Comparison of ENCODE assay signal across 9 cellular contexts in genomic region chr6:33343953-33344611, GRCh38. TPM values are rescaled to one million over a fixed set of nuclear protein-coding genes. Genes with fewer than 3 reads are reported as not detected.
A peak's percentile ranks its signal among the peaks of the same experiment; 100 is the strongest.
DNase-seq lines count a peak whose midpoint lies in the region; ATAC-seq and TF ChIP-seq lines count a peak whose summit lies in the region.
"Had no signal": no experiment of that assay in that cellular context is flagged by ENCODE, and none has a peak within 500 bp of the region (broad histone marks: within the 10 kb centered on the region; RNA-seq: fewer than 3 reads in every experiment).

No MANE protein-coding gene starts in this region.

- peak overlapping the region; percentile 54 for H3K27ac Mint-ChIP-seq in activated T-cell treated with anti-CD3 and anti-CD28 coated beads, Interleukin-2, amount 50 U/mL, for 24 hours
- peak overlapping the region; percentile 91 to 99 (median 96) for H3K27ac Mint-ChIP-seq in naive thymus-derived CD8-positive, alpha-beta T cell

- no peak overlapping the region for H3K4me3 ChIP-seq in BE2C (ENCODE audit: low read depth, low read length)

- in situ Hi-C loops in KBM-7 (cut with MboI; ENCODE audit: low pct_unique_long_range_greater_than_20kb, low sequenced_read_pairs) = no loop called here

- H3K36me3 Mint-ChIP-seq in activated T-cell treated with anti-CD3 and anti-CD28 coated beads, Interleukin-2, amount 50 U/mL, for 24 hours (ENCODE audit: low read depth) = no peaks in the 10 kb centered on the region
- H3K36me3 Mint-ChIP-seq in naive thymus-derived CD8-positive, alpha-beta T cell = no peaks in the 10 kb centered on the region

- POLR2A ChIA-PET in naive thymus-derived CD8-positive, alpha-beta T cell (lab: Charles Lee) = interaction anchor here (0.6 to 3.7 kb wide), 33 partner anchors 9 to 499 kb away, joined by 3 to 141 read pairs (median 7); partner anchors contain the start of genes B3GALT4, CUTA, HSD17B8 and KIFC1

- no peaks in the 10 kb centered on the region for H3K36me3 ChIP-seq in BE2C

- H3K9me3 Mint-ChIP-seq in activated T-cell treated with anti-CD3 and anti-CD28 coated beads, Interleukin-2, amount 50 U/mL, for 24 hours = no peaks in the 10 kb centered on the region
- peaks cover 0 to 2% (median 0%) of the 10 kb centered on the region in 9 donors for H3K9me3 Mint-ChIP-seq in naive thymus-derived CD8-positive, alpha-beta T cell

- TF ChIP-seq CTCF in BE2C (IDR thresholded peaks at IDR 0.05; ENCODE audit: low read depth, low read length) (no peak), omental fat pad (IDR thresholded peaks at IDR 0.05) (no peak)

- peak overlapping the region; percentile 40 for H3K4me3 Mint-ChIP-seq in activated T-cell treated with anti-CD3 and anti-CD28 coated beads, Interleukin-2, amount 50 U/mL, for 24 hours
- H3K4me3 Mint-ChIP-seq in naive thymus-derived CD8-positive, alpha-beta T cell = peak overlapping the region; percentile 73 to 91 (median 84)

- peaks cover 22% of the 10 kb centered on the region for H3K4me1 Mint-ChIP-seq in activated T-cell treated with anti-CD3 and anti-CD28 coated beads, Interleukin-2, amount 50 U/mL, for 24 hours (ENCODE audit: low read depth)
- peaks cover 23 to 55% (median 43%) of the 10 kb centered on the region in 4 donors for H3K4me1 Mint-ChIP-seq in naive thymus-derived CD8-positive, alpha-beta T cell

- H3K9me3 ChIP-seq in BE2C = no peaks in the 10 kb centered on the region

- no peaks in the 10 kb centered on the region for H3K27me3 Mint-ChIP-seq in activated T-cell treated with anti-CD3 and anti-CD28 coated beads, Interleukin-2, amount 50 U/mL, for 24 hours
- H3K27me3 Mint-ChIP-seq in naive thymus-derived CD8-positive, alpha-beta T cell = no peaks in the 10 kb centered on the region

- ATAC-seq in GM18861 (IDR thresholded peaks at IDR 0.05; ENCODE audit: unreplicated experiment) (peak; percentile 68), HG03039 (IDR thresholded peaks at IDR 0.05; ENCODE audit: unreplicated experiment) (no peak), omental fat pad (ENCODE audit: low FRiP score) (no peak)
- peak; percentile 74 to 75 for ATAC-seq in naive thymus-derived CD8-positive, alpha-beta T cell

- peak; percentile 42 for DNase-seq in KBM-7
- DNase-seq in activated T-cell treated with anti-CD3 and anti-CD28 coated beads, Interleukin-2, amount 50 U/mL, for 24 hours = peak; percentile 41
- peak; percentile 30 to 90 (median 74) for DNase-seq in naive thymus-derived CD8-positive, alpha-beta T cell
- DNase-seq in C1 segment of cervical spinal cord (lab: John Stamatoyannopoulos, UW) = no peak
- DNase-seq in BE2C = no peak
- no peak for DNase-seq in omental fat pad (ENCODE audit: low spot score)
- DNase-seq: NCI-H345 had no signal

- no peaks in the 10 kb centered on the region for H3K27me3 ChIP-seq in BE2C

- no peaks in the 10 kb centered on the region for H3K4me1 ChIP-seq in BE2C

RNA-seq across cellular contexts. Expression of gene DAXX, which starts 21.3 kb away (rescaled TPM):
- total RNA-seq in naive thymus-derived CD8-positive, alpha-beta T cell = 10 to 100 TPM; 88.0 to 88.1 TPM
- polyA plus RNA-seq in naive thymus-derived CD8-positive, alpha-beta T cell = 100 to 1,000 TPM in 1 of 3 donors, 10 to 100 TPM in 2; 77.5 to 132 (median 86.5) TPM
- polyA plus RNA-seq in BE2C (2012; ENCODE audit: insufficient read depth, insufficient read length, low read depth) = 96.9 TPM
- total RNA-seq in omental fat pad = 10 to 100 TPM; 33.4 to 65.2 (median 42.5) TPM

RNA-seq across cellular contexts. Expression of gene ZBTB22, which starts 26.5 kb away (rescaled TPM):
- total RNA-seq in naive thymus-derived CD8-positive, alpha-beta T cell = 10 to 100 TPM; 29.7 to 33.6 TPM
- polyA plus RNA-seq in naive thymus-derived CD8-positive, alpha-beta T cell = 10 to 100 TPM; 10.4 to 13.4 (median 10.7) TPM
- 20.3 TPM for polyA plus RNA-seq in BE2C (2012; ENCODE audit: insufficient read depth, insufficient read length, low read depth)
- 10 to 100 TPM; 10.7 to 15.3 (median 11.6) TPM for total RNA-seq in omental fat pad

RNA-seq across cellular contexts. Expression of gene TAPBP, which starts 30.2 kb away (rescaled TPM):
- 100 to 1,000 TPM; 212 to 215 TPM for total RNA-seq in naive thymus-derived CD8-positive, alpha-beta T cell
- 100 to 1,000 TPM; 259 to 372 (median 327) TPM for polyA plus RNA-seq in naive thymus-derived CD8-positive, alpha-beta T cell
- 8.3 TPM for polyA plus RNA-seq in BE2C (2012; ENCODE audit: insufficient read depth, insufficient read length, low read depth)
- 10 to 100 TPM; 50.2 to 90.5 (median 69.1) TPM for total RNA-seq in omental fat pad

RNA-seq across cellular contexts. Expression of gene RGL2, which starts 45.3 kb away (rescaled TPM):
- total RNA-seq in naive thymus-derived CD8-positive, alpha-beta T cell = 10 to 100 TPM; 60.3 to 66.4 TPM
- polyA plus RNA-seq in naive thymus-derived CD8-positive, alpha-beta T cell = 1 to 10 TPM; 5.3 to 9.9 (median 7.0) TPM
- 67.6 TPM for polyA plus RNA-seq in BE2C (2012; ENCODE audit: insufficient read depth, insufficient read length, low read depth)
- 10 to 100 TPM; 28.7 to 81.2 (median 41.7) TPM for total RNA-seq in omental fat pad

RNA-seq across cellular contexts. Expression of gene KIFC1, which starts 47.5 kb away (rescaled TPM):
- total RNA-seq in naive thymus-derived CD8-positive, alpha-beta T cell = 1 to 10 TPM in 1 of 2 experiments, under 1 TPM in 1; 0.60 to 1.2 TPM
- polyA plus RNA-seq in naive thymus-derived CD8-positive, alpha-beta T cell = under 1 TPM in 2 of 3 donors, not detected in 1; 0.26 to 0.46 TPM
- 13.5 TPM for polyA plus RNA-seq in BE2C (2012; ENCODE audit: insufficient read depth, insufficient read length, low read depth)
- total RNA-seq in omental fat pad = 10 to 100 TPM in 1 of 4 donors, 1 to 10 TPM in 1, under 1 TPM in 2; 0.25 to 10.8 (median 3.1) TPM

Comparison
In these comparisons a context has a peak if more than half of its experiments do, and no peak if none do; other contexts are left out.
1. ATAC-seq: peak in GM18861 (single experiment) and naive thymus-derived CD8-positive, alpha-beta T cell (2 of 2); none in HG03039 (single experiment) and omental fat pad (single experiment).
2. DNase-seq: peak in KBM-7 (single experiment), activated T-cell treated with anti-CD3 and anti-CD28 coated beads, Interleukin-2, amount 50 U/mL, for 24 hours (single experiment) and naive thymus-derived CD8-positive, alpha-beta T cell (10 of 10); none in C1 segment of cervical spinal cord (0 of 14), BE2C (single experiment) and omental fat pad (single experiment).